Comparison of ENCODE assay signal across 1 cellular context in the genomic region with DNA sequence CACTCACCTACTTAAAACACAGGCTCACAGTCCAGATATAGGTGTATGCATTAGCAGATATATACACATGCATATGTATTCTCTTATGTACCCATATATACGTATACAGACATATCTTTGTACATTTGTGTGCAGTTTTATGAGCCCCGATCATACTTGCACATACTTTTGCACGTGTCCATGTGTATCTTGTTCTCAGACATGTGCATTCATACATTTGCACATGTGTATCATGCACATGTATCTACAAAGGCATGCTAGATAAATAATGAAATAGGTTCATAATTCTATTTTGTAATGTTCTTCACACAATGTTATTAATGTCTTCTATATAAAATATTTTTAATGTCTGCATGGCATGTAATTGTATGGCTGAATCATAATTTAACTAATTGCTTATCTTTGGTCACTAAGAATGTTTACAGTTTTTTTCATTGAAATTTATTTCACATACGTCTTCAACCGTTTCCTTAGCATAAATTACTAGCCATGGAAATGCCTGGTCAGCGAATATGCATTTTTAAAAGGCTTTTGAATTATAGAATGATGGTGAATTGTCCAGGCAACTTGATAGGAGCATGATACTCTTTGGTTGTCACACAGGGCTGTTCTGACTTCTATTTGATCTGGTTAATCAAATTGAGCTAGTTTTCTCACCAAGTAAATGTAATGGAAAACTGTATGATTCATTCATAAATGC.
TF ChIP-seq lines count a peak whose summit lies in the region.

No MANE protein-coding gene starts in this region.

TF ChIP-seq in HepG2, 621 proteins besides CTCF, POLR2A, EP300 and RAD21:
- TF ChIP-seq MAFF (IDR thresholded peaks at IDR 0.05; ENCODE audit: low read depth, low read length) (peak; percentile 92), KMT2A (CRISPR knock-in tag; IDR thresholded peaks at IDR 0.05) (no peak), MAFK (conservative IDR thresholded peaks at IDR 0.05 in 1 of 2, IDR thresholded peaks at IDR 0.05 in 1 of 2; ENCODE audit: low read length in 2 of 2) (peak; percentile 92 to 95)
- TF ChIP-seq, protein P1, sequence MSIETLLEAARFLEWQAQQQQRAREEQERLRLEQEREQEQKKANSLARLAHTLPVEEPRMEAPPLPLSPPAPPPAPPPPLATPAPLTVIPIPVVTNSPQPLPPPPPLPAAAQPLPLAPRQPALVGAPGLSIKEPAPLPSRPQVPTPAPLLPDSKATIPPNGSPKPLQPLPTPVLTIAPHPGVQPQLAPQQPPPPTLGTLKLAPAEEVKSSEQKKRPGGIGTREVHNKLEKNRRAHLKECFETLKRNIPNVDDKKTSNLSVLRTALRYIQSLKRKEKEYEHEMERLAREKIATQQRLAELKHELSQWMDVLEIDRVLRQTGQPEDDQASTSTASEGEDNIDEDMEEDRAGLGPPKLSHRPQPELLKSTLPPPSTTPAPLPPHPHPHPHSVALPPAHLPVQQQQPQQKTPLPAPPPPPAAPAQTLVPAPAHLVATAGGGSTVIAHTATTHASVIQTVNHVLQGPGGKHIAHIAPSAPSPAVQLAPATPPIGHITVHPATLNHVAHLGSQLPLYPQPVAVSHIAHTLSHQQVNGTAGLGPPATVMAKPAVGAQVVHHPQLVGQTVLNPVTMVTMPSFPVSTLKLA (IDR thresholded peaks at IDR 0.05), result peak; percentile 95
